ENCODE assay signal across 10 cellular contexts in the genomic region with DNA sequence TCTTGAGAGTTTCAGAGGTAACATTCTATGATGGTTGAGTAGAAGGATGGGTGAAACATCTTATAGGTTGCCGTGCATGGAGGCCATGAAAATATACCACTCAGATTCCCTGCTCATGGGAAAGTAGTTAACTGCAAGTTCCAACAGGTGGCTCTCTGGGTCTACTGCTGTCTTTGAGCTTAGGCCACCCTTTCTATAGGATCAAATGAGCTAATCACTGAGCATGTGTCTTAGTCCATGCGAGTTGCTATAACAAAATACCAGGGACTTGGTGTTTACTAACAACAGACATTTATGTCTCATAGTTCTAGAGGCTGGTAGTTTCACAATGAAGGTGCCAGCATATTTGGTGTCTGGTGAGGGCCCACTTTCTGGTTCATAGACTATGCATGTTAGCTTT.
DNase-seq lines count a peak whose midpoint lies in the region; ATAC-seq and TF ChIP-seq lines count a peak whose summit lies in the region.
"Had no signal": no experiment of that assay in that cellular context is flagged by ENCODE, and none has a peak within 500 bp of the region (broad histone marks: within the 10 kb centered on the region; RNA-seq: fewer than 3 reads in every experiment).

No MANE protein-coding gene starts in this region.

- no peak overlapping the region for H3K27ac Mint-ChIP-seq in Calu3 (ENCODE audit: unreplicated experiment)
- no peak overlapping the region for H3K27ac Mint-ChIP-seq in activated naive CD4-positive, alpha-beta T cell treated with anti-CD3 and anti-CD28 coated beads, Interleukin-2, amount 10 ng/mL, durations not matched to agents 7 days and 5 days

- no peaks in the 10 kb centered on the region for H3K9me2 ChIP-seq in Karpas-422 (replicated peaks; ENCODE audit: insufficient read depth, low read length)

- H3K27me3 Mint-ChIP-seq in Calu3 (ENCODE audit: unreplicated experiment): no peaks in the 10 kb centered on the region
- no peaks in the 10 kb centered on the region for H3K27me3 Mint-ChIP-seq in activated naive CD4-positive, alpha-beta T cell treated with anti-CD3 and anti-CD28 coated beads, Interleukin-2, amount 10 ng/mL, durations not matched to agents 7 days and 5 days

- CTCF ChIA-PET in Calu3 (lab: Charles Lee): interaction anchor here (0.6 kb wide), 1 partner anchor 1460 kb away, joined by 3 read pairs; no protein-coding TSS in a partner anchor
- CTCF ChIA-PET in activated naive CD4-positive, alpha-beta T cell treated with anti-CD3 and anti-CD28 coated beads, Interleukin-2, amount 10 ng/mL, durations not matched to agents 7 days and 5 days (lab: Charles Lee): interaction anchor here (0.6 kb wide), 1 partner anchor 683 kb away, joined by 3 read pairs; no protein-coding TSS in a partner anchor

- no peak overlapping the region for H3K9ac ChIP-seq in Karpas-422 (ENCODE audit: low read length)

- H3K4me3 Mint-ChIP-seq in Calu3 (ENCODE audit: low read depth, unreplicated experiment): no peak overlapping the region
- H3K4me3 Mint-ChIP-seq in activated naive CD4-positive, alpha-beta T cell treated with anti-CD3 and anti-CD28 coated beads, Interleukin-2, amount 10 ng/mL, durations not matched to agents 7 days and 5 days: no peak overlapping the region

- no peak overlapping the region for H3K4me3 ChIP-seq in Karpas-422 (ENCODE audit: low read length)
- H3K4me3 ChIP-seq: lung, right atrium auricular region had no signal

- BruUV-seq in Calu3 (replicated peaks; lab: Mats Ljungman, UMichigan): no TSS peak

- ATAC-seq in GM18505 (IDR thresholded peaks at IDR 0.05; ENCODE audit: unreplicated experiment) (no peak), HG02981 (IDR thresholded peaks at IDR 0.05; ENCODE audit: unreplicated experiment) (no peak)

- no peak overlapping the region for H2AFZ ChIP-seq in Karpas-422 (ENCODE audit: low read length)

- H4K20me1 ChIP-seq in Karpas-422 (ENCODE audit: insufficient read depth, low read depth, low read length): no peaks in the 10 kb centered on the region

- H3K4me1 Mint-ChIP-seq in Calu3 (ENCODE audit: low read depth, unreplicated experiment): no peaks in the 10 kb centered on the region
- no peaks in the 10 kb centered on the region for H3K4me1 Mint-ChIP-seq in activated naive CD4-positive, alpha-beta T cell treated with anti-CD3 and anti-CD28 coated beads, Interleukin-2, amount 10 ng/mL, durations not matched to agents 7 days and 5 days

- intact Hi-C loops in Calu3 (cut with micrococcal nuclease; ENCODE audit: unreplicated experiment): loop anchor here (2.0 kb wide), 1 partner anchor 659 kb away; no protein-coding TSS in a partner anchor

- no peaks in the 10 kb centered on the region for H3K79me2 ChIP-seq in Karpas-422 (ENCODE audit: low read length)

- DNase-seq in Calu3: peak; percentile 2
- DNase-seq in Karpas-422: peak; percentile 43
- peak; percentile 2 for DNase-seq in SW480 (ENCODE audit: low spot score)
- peak; percentile 47 for DNase-seq in iPS DF 19.7 (ENCODE audit: low read depth, low spot score)
- DNase-seq in effector CD4-positive, alpha-beta T cell: no peak
- no peak for DNase-seq in activated naive CD4-positive, alpha-beta T cell treated with anti-CD3 and anti-CD28 coated beads, Interleukin-2, amount 10 ng/mL, durations not matched to agents 7 days and 5 days

- H3K36me3 ChIP-seq in Karpas-422 (ENCODE audit: insufficient read depth, low read length): no peaks in the 10 kb centered on the region
- H3K36me3 ChIP-seq: right atrium auricular region had no signal

- no peaks in the 10 kb centered on the region for H3K36me3 Mint-ChIP-seq in Calu3 (ENCODE audit: insufficient read depth, unreplicated experiment)
- no peaks in the 10 kb centered on the region for H3K36me3 Mint-ChIP-seq in activated naive CD4-positive, alpha-beta T cell treated with anti-CD3 and anti-CD28 coated beads, Interleukin-2, amount 10 ng/mL, durations not matched to agents 7 days and 5 days

- H3K4me1 ChIP-seq in Karpas-422 (ENCODE audit: low read length): no peaks in the 10 kb centered on the region
- H3K4me1 ChIP-seq: right atrium auricular region had no signal

- no peak for TF ChIP-seq POLR2A in GM18505 (IDR thresholded peaks at IDR 0.05; ENCODE audit: borderline replicate concordance, extremely low read depth, insufficient read depth, insufficient read length)

- H3K9me3 Mint-ChIP-seq in Calu3 (ENCODE audit: low read depth, unreplicated experiment): no peaks in the 10 kb centered on the region
- H3K9me3 Mint-ChIP-seq in activated naive CD4-positive, alpha-beta T cell treated with anti-CD3 and anti-CD28 coated beads, Interleukin-2, amount 10 ng/mL, durations not matched to agents 7 days and 5 days: no peaks in the 10 kb centered on the region

- no peaks in the 10 kb centered on the region for H3K27me3 ChIP-seq in Karpas-422 (ENCODE audit: low read length)
- H3K27me3 ChIP-seq: right atrium auricular region had no signal

- H3K27ac ChIP-seq in Karpas-422 (ENCODE audit: low read length): no peak overlapping the region
- H3K27ac ChIP-seq: right atrium auricular region had no signal

- no peak overlapping the region for H3K4me2 ChIP-seq in Karpas-422 (ENCODE audit: low read depth, low read length, poor library complexity, severe bottlenecking)

- peaks cover 26% of the 10 kb centered on the region; the same call in 1 of the 2 replicates for H3K9me3 ChIP-seq in Karpas-422 (ENCODE audit: low read length)
- H3K9me3 ChIP-seq: right atrium auricular region had no signal

- no peak for TF ChIP-seq CTCF in Calu3 (IDR thresholded peaks at IDR 0.05; ENCODE audit: unreplicated experiment)

Comparison
In these comparisons a context has a peak if more than half of its experiments do, and no peak if none do; other contexts are left out.
1. DNase-seq: peak in Calu3 (single experiment), Karpas-422 (single experiment), SW480 (single experiment) and iPS DF 19.7 (single experiment); none in effector CD4-positive, alpha-beta T cell (single experiment) and activated naive CD4-positive, alpha-beta T cell treated with anti-CD3 and anti-CD28 coated beads, Interleukin-2, amount 10 ng/mL, durations not matched to agents 7 days and 5 days (single experiment).